In genomic region chr6:33314515-33314942, GRCh38 we compare ENCODE assay signal across 8 cellular contexts. TPM values are rescaled to one million over a fixed set of nuclear protein-coding genes. Genes with fewer than 3 reads are reported as not detected.
DNase-seq lines count a peak whose midpoint lies in the region; ATAC-seq, FAIRE-seq and TF ChIP-seq lines count a peak whose summit lies in the region.

No MANE protein-coding gene starts in this region.

- peak overlapping the region; percentile 98 for H3K27ac ChIP-seq in CD8-positive, alpha-beta memory T cell (ENCODE audit: low read depth, low read length)
- no peak overlapping the region for H3K27ac ChIP-seq in SJCRH30
- peak overlapping the region; percentile 80 to 97 (median 92) for H3K27ac ChIP-seq in pancreas
- H3K27ac ChIP-seq in urinary bladder (ENCODE audit: low read depth) = peak overlapping the region; percentile 98

- H3K27me3 ChIP-seq in CD8-positive, alpha-beta memory T cell (ENCODE audit: insufficient read depth, low read length, poor library complexity, severe bottlenecking) = no peaks in the 10 kb centered on the region
- H3K27me3 ChIP-seq in SJCRH30 (no peaks in the 10 kb centered on the region), pancreas (no peaks in the 10 kb centered on the region)

- H3K4me3 ChIP-seq in CD8-positive, alpha-beta memory T cell (ENCODE audit: low read length) = peak overlapping the region; percentile 87
- H3K4me3 ChIP-seq in SJCRH30 (peak overlapping the region; percentile 74), pancreas (peak overlapping the region in 3 of 4 donors; percentile 65 to 89 (median 82)), urinary bladder (ENCODE audit: low read depth, low read length) (peak overlapping the region; percentile 56)

- peaks cover 5 to 59% (median 6%) of the 10 kb centered on the region in 3 donors for H3K36me3 Mint-ChIP-seq in CD8-positive, alpha-beta memory T cell
- H3K36me3 Mint-ChIP-seq in activated naive CD8-positive, alpha-beta T cell treated with anti-CD3 and anti-CD28 coated beads for 36 hours = peaks cover 46% of the 10 kb centered on the region

- H3K4me3 Mint-ChIP-seq in CD8-positive, alpha-beta memory T cell = peak overlapping the region; percentile 95 to 100 (median 98)
- peak overlapping the region; percentile 99 for H3K4me3 Mint-ChIP-seq in activated naive CD8-positive, alpha-beta T cell treated with anti-CD3 and anti-CD28 coated beads for 36 hours

- ATAC-seq in Right ventricle myocardium inferior = peak; percentile 21
- ATAC-seq in pancreas = peak; percentile 2 to 11 (median 4)
- ATAC-seq in HG03097 (IDR thresholded peaks at IDR 0.05; ENCODE audit: low FRiP score, unreplicated experiment) = no peak

- DNase-seq in CD8-positive, alpha-beta memory T cell = peak; percentile 65 to 83 (median 76)
- DNase-seq in HUDEP-2 (lab: John Stamatoyannopoulos, UW; ENCODE audit: unreplicated experiment in 76 of 76) (peak in 60 of 76 experiments; percentile 8 to 77 (median 46)), SJCRH30 (peak in 1 of 2 experiments; percentile 28), Right ventricle myocardium inferior (ENCODE audit: missing footprints) (no peak), pancreas (peak in 4 of 6 donors; percentile 48 to 72 (median 52))
- peak; percentile 73 for DNase-seq in activated naive CD8-positive, alpha-beta T cell treated with anti-CD3 and anti-CD28 coated beads for 36 hours

- peak overlapping the region; percentile 95 to 100 (median 99) for H3K27ac Mint-ChIP-seq in CD8-positive, alpha-beta memory T cell
- peak overlapping the region; percentile 99 for H3K27ac Mint-ChIP-seq in activated naive CD8-positive, alpha-beta T cell treated with anti-CD3 and anti-CD28 coated beads for 36 hours

- POLR2A ChIA-PET in CD8-positive, alpha-beta memory T cell (lab: Charles Lee) = no interaction called here

- no peaks in the 10 kb centered on the region for H3K9me3 ChIP-seq in CD8-positive, alpha-beta memory T cell (ENCODE audit: low read length)
- H3K9me3 ChIP-seq in SJCRH30 (replicated peaks) (no peaks in the 10 kb centered on the region), pancreas (no peaks in the 10 kb centered on the region)

- H3K27me3 Mint-ChIP-seq in CD8-positive, alpha-beta memory T cell = peaks cover 0 to 3% of the 10 kb centered on the region in 2 donors
- no peaks in the 10 kb centered on the region for H3K27me3 Mint-ChIP-seq in activated naive CD8-positive, alpha-beta T cell treated with anti-CD3 and anti-CD28 coated beads for 36 hours

- intact Hi-C loops in Right ventricle myocardium inferior (cut with DNase I) (loop anchor here (2.0 kb wide), 1 partner anchor 16 kb away; the partner anchor contains the start of gene RGL2), pancreas (cut with DNase I) (no loop called here)

- no peak for FAIRE-seq in pancreas (lab: Jason Lieb, UNC)

- WGBS in pancreas, 2 donors = 5 to 9% methylated on average over 10 of the region's 10 CpGs
- 2% methylated on average over 10 of the region's 10 CpGs for WGBS in urinary bladder

- peaks cover 60 to 77% (median 64%) of the 10 kb centered on the region in 3 donors for H3K4me1 Mint-ChIP-seq in CD8-positive, alpha-beta memory T cell
- H3K4me1 Mint-ChIP-seq in activated naive CD8-positive, alpha-beta T cell treated with anti-CD3 and anti-CD28 coated beads for 36 hours = peaks cover 56% of the 10 kb centered on the region

- TF ChIP-seq CTCF in pancreas (IDR thresholded peaks at IDR 0.05) = no peak

- H3K4me1 ChIP-seq in CD8-positive, alpha-beta memory T cell (ENCODE audit: insufficient read depth, low read length) = peaks cover 53% of the 10 kb centered on the region
- H3K4me1 ChIP-seq in SJCRH30 (peaks cover 7% of the 10 kb centered on the region), pancreas (peaks cover 6 to 39% (median 10%) of the 10 kb centered on the region in 3 donors), urinary bladder (ENCODE audit: insufficient read depth) (no peaks in the 10 kb centered on the region)

- H3K36me3 ChIP-seq in CD8-positive, alpha-beta memory T cell (ENCODE audit: insufficient read depth, low read length) = peaks cover 22% of the 10 kb centered on the region
- H3K36me3 ChIP-seq in SJCRH30 = peaks cover 11% of the 10 kb centered on the region
- peaks cover 0 to 4% (median 0%) of the 10 kb centered on the region in 3 donors for H3K36me3 ChIP-seq in pancreas
- no peaks in the 10 kb centered on the region for H3K36me3 ChIP-seq in urinary bladder (ENCODE audit: insufficient read depth)

- no peaks in the 10 kb centered on the region for H3K9me3 Mint-ChIP-seq in CD8-positive, alpha-beta memory T cell
- no peaks in the 10 kb centered on the region for H3K9me3 Mint-ChIP-seq in activated naive CD8-positive, alpha-beta T cell treated with anti-CD3 and anti-CD28 coated beads for 36 hours

- CTCF ChIA-PET in CD8-positive, alpha-beta memory T cell (lab: Charles Lee) = no interaction called here

RNA-seq across cellular contexts. Expression of gene TAPBP, which starts 0.7 kb away (rescaled TPM):
- 100 to 1,000 TPM; 211 to 213 TPM for total RNA-seq in CD8-positive, alpha-beta memory T cell
- polyA plus RNA-seq in CD8-positive, alpha-beta memory T cell = 500 TPM
- total RNA-seq in SJCRH30 (2014; rRNA removed; shearing (Covaris generic)) = 15.4 and 16.2 TPM in 2 replicates
- 100 to 1,000 TPM; 201 to 204 TPM for total RNA-seq in activated naive CD8-positive, alpha-beta T cell treated with anti-CD3 and anti-CD28 coated beads for 36 hours
- total RNA-seq in Right ventricle myocardium inferior = 82.3 TPM
- 100 to 1,000 TPM in 2 of 6 donors, 10 to 100 TPM in 4; 31.0 to 152 (median 41.2) TPM for total RNA-seq in pancreas
- polyA plus RNA-seq in pancreas = 10 to 100 TPM; 28.0 to 60.6 TPM
- total RNA-seq in urinary bladder = 43.0 TPM
- polyA plus RNA-seq in urinary bladder = 48.8 TPM

RNA-seq across cellular contexts. Expression of gene ZBTB22, which starts 3.0 kb away (rescaled TPM):
- total RNA-seq in CD8-positive, alpha-beta memory T cell = 1 to 10 TPM; 6.9 to 7.8 TPM
- polyA plus RNA-seq in CD8-positive, alpha-beta memory T cell = 12.7 TPM
- total RNA-seq in SJCRH30 (2014; rRNA removed; shearing (Covaris generic)) = 7.1 and 9.6 TPM in 2 replicates
- total RNA-seq in activated naive CD8-positive, alpha-beta T cell treated with anti-CD3 and anti-CD28 coated beads for 36 hours = 1 to 10 TPM; 4.5 to 4.6 TPM
- total RNA-seq in Right ventricle myocardium inferior (10.8 TPM), pancreas (10 to 100 TPM in 2 of 6 donors, 1 to 10 TPM in 4; 6.7 to 13.1 (median 9.3) TPM), urinary bladder (15.8 TPM)
- polyA plus RNA-seq in pancreas (10 to 100 TPM; 10.8 to 14.3 TPM), urinary bladder (21.4 TPM)

RNA-seq across cellular contexts. Expression of gene DAXX, which starts 8.2 kb away (rescaled TPM):
- 100 to 1,000 TPM in 1 of 2 experiments, 10 to 100 TPM in 1; 88.2 to 106 TPM for total RNA-seq in CD8-positive, alpha-beta memory T cell
- polyA plus RNA-seq in CD8-positive, alpha-beta memory T cell = 152 TPM
- 52.9 and 55.2 TPM in 2 replicates for total RNA-seq in SJCRH30 (2014; rRNA removed; shearing (Covaris generic))
- 10 to 100 TPM; 84.8 to 94.3 TPM for total RNA-seq in activated naive CD8-positive, alpha-beta T cell treated with anti-CD3 and anti-CD28 coated beads for 36 hours
- 22.4 TPM for total RNA-seq in Right ventricle myocardium inferior
- 10 to 100 TPM; 12.9 to 22.5 (median 15.6) TPM for total RNA-seq in pancreas
- polyA plus RNA-seq in pancreas = 10 to 100 TPM; 18.1 to 24.6 TPM
- total RNA-seq in urinary bladder = 15.3 TPM
- polyA plus RNA-seq in urinary bladder = 36.7 TPM

RNA-seq across cellular contexts. Expression of gene RGL2, which starts 15.8 kb away (rescaled TPM):
- total RNA-seq in CD8-positive, alpha-beta memory T cell = 10 to 100 TPM; 20.5 to 22.9 TPM
- 10.4 TPM for polyA plus RNA-seq in CD8-positive, alpha-beta memory T cell
- 14.3 and 20.9 TPM in 2 replicates for total RNA-seq in SJCRH30 (2014; rRNA removed; shearing (Covaris generic))
- 10 to 100 TPM; 15.0 to 17.7 TPM for total RNA-seq in activated naive CD8-positive, alpha-beta T cell treated with anti-CD3 and anti-CD28 coated beads for 36 hours
- total RNA-seq in Right ventricle myocardium inferior = 64.5 TPM
- 10 to 100 TPM; 24.5 to 70.8 (median 30.2) TPM for total RNA-seq in pancreas
- polyA plus RNA-seq in pancreas = 100 to 1,000 TPM in 1 of 2 donors, 10 to 100 TPM in 1; 87.3 to 121 TPM
- total RNA-seq in urinary bladder = 44.0 TPM
- polyA plus RNA-seq in urinary bladder = 77.5 TPM

RNA-seq across cellular contexts. Expression of gene PFDN6, which starts 25.1 kb away (rescaled TPM):
- 100 to 1,000 TPM; 118 to 119 TPM for total RNA-seq in CD8-positive, alpha-beta memory T cell
- polyA plus RNA-seq in CD8-positive, alpha-beta memory T cell = 37.4 TPM
- total RNA-seq in SJCRH30 (2014; rRNA removed; shearing (Covaris generic)) = 102 and 104 TPM in 2 replicates
- 100 to 1,000 TPM; 106 to 107 TPM for total RNA-seq in activated naive CD8-positive, alpha-beta T cell treated with anti-CD3 and anti-CD28 coated beads for 36 hours
- total RNA-seq in Right ventricle myocardium inferior (57.8 TPM), pancreas (10 to 100 TPM in 5 of 6 donors, 1 to 10 TPM in 1; 9.7 to 19.9 (median 19.0) TPM), urinary bladder (24.3 TPM)
- polyA plus RNA-seq in pancreas (100 to 1,000 TPM in 1 of 2 donors, 10 to 100 TPM in 1; 76.2 to 119 TPM), urinary bladder (104 TPM)
